ENCODE assay signal across 28 cellular contexts in genomic region chr5:33662721-33663435, GRCh38.
DNase-seq lines count a peak whose midpoint lies in the region; ATAC-seq and TF ChIP-seq lines count a peak whose summit lies in the region.
"Had no signal": no experiment of that assay in that cellular context is flagged by ENCODE, and none has a peak within 500 bp of the region (broad histone marks: within the 10 kb centered on the region; RNA-seq: fewer than 3 reads in every experiment).

No MANE protein-coding gene starts in this region.

- H3K4me3 ChIP-seq in IMR-90 (ENCODE audit: insufficient read depth, low read depth, low read length), result no peak overlapping the region
- H3K4me3 ChIP-seq in choroid plexus epithelial cell (ENCODE audit: low read depth, low read length), result no peak overlapping the region
- no peak overlapping the region for H3K4me3 ChIP-seq in skeletal muscle cell (ENCODE audit: low read depth, low read length)
- H3K4me3 ChIP-seq: cardiac muscle cell, esophagus squamous epithelium, spleen, suprapubic skin, uterus had no signal

- H4K91ac ChIP-seq in IMR-90 (ENCODE audit: insufficient read depth, low read depth, low read length), result no peak overlapping the region

- no peak overlapping the region for H3K18ac ChIP-seq in IMR-90 (ENCODE audit: low read depth, low read length)

- H3K4ac ChIP-seq in IMR-90 (ENCODE audit: low read depth, low read length), result no peak overlapping the region

- no peak overlapping the region for H2BK15ac ChIP-seq in IMR-90 (ENCODE audit: low read depth, low read length)

- DNase-seq in ELR (ENCODE audit: low read depth) (peak; percentile 82), IMR-90 (peak; percentile 76), choroid plexus epithelial cell (ENCODE audit: low read depth) (peak; percentile 45), skeletal muscle cell (ENCODE audit: low read depth) (peak; percentile 54), GM13977 (ENCODE audit: low spot score) (no peak)
- DNase-seq: activated CD4-positive, alpha-beta T cell treated with anti-CD3 and anti-CD28 coated beads for 4 hours; activated CD8-positive, alpha-beta memory T cell treated with anti-CD3 and anti-CD28 coated beads for 24 hours; activated naive CD4-positive, alpha-beta T cell; activated T-cell treated with anti-CD3 and anti-CD28 coated beads, Interleukin-2, amount 50 U/mL, for 4 hours; amniotic stem cell; CD4-positive, alpha-beta memory T cell; esophagus squamous epithelium; glutamatergic neuron; left cardiac atrium; NCI-H1092 treated with DMSO at 0.1 percent for 48 hours; NCI-H187 treated with DMSO at 0.1 percent for 48 hours; NCI-H2227 treated with DMSO at 0.1 percent for 48 hours; NCI-H748 treated with DMSO at 0.1 percent for 48 hours; nucleus accumbens; RPMI8226; spleen; stimulated activated CD4-positive, alpha-beta T cell treated with anti-CD3 and anti-CD28 coated beads, Interleukin-2, amount 100 ng/mL, for 48 hours; uterus had no signal

- H2BK20ac ChIP-seq in IMR-90 (ENCODE audit: low read depth, low read length), result no peak overlapping the region

- no peaks in the 10 kb centered on the region for H3K79me1 ChIP-seq in IMR-90 (ENCODE audit: low read depth in 1 of 2, low read length in 2 of 2)

- no peak overlapping the region for H2AFZ ChIP-seq in IMR-90 (replicated peaks; ENCODE audit: low read length, poor library complexity)

- no peaks in the 10 kb centered on the region for H4K20me1 ChIP-seq in IMR-90 (ENCODE audit: insufficient read depth, low read length)

- H3K23ac ChIP-seq in IMR-90 (ENCODE audit: low read depth, low read length), result no peak overlapping the region

- H3K9me3 ChIP-seq in IMR-90 (ENCODE audit: control insufficient read depth, insufficient read depth, low read length), result no peaks in the 10 kb centered on the region
- H3K9me3 ChIP-seq: esophagus squamous epithelium, spleen, suprapubic skin, uterus had no signal

- no peaks in the 10 kb centered on the region for H3K27me3 ChIP-seq in IMR-90 (ENCODE audit: control insufficient read depth, insufficient read depth, low read length)
- H3K27me3 ChIP-seq: cardiac muscle cell, esophagus squamous epithelium, spleen, suprapubic skin, uterus had no signal

- ATAC-seq in IMR-90 (ENCODE audit: low read depth) (peak; percentile 80), GM18505 (IDR thresholded peaks at IDR 0.05; ENCODE audit: unreplicated experiment) (no peak), HG03139 (IDR thresholded peaks at IDR 0.05; ENCODE audit: unreplicated experiment) (no peak)
- ATAC-seq: activated T-cell treated with anti-CD3 and anti-CD28 coated beads, Interleukin-2, amount 50 U/mL, for 4 hours; left cardiac atrium; stimulated activated effector memory CD8-positive, alpha-beta T cell treated with anti-CD3 and anti-CD28 coated beads, Interleukin-12 subunit alpha, Interleukin-12 subunit beta, amount 100 ng/mL, for 72 hours had no signal

- H4K5ac ChIP-seq in IMR-90 (ENCODE audit: low read depth, low read length), result no peak overlapping the region

- H3K56ac ChIP-seq in IMR-90 (ENCODE audit: extremely low read depth, insufficient read depth, low read length), result no peak overlapping the region

- POLR2A ChIA-PET in IMR-90 (lab: Charles Lee; ENCODE audit: unreplicated experiment), result interaction anchor here (0.5 kb wide), 1 partner anchor 114 kb away, joined by 3 read pairs; no protein-coding TSS in a partner anchor

- TF ChIP-seq CTCF in IMR-90 (conservative IDR thresholded peaks at IDR 0.05; ENCODE audit: low read depth, low read length) (no peak), choroid plexus epithelial cell (conservative IDR thresholded peaks at IDR 0.05; ENCODE audit: low read depth, low read length) (no peak), GM13977 (IDR thresholded peaks at IDR 0.05; ENCODE audit: extremely low read depth, insufficient read depth, missing control alignments) (no peak)

- dilution Hi-C loops in IMR-90 (cut with HindIII; ENCODE audit: low sequenced_read_pairs, unreplicated experiment), result no loop called here

- peaks cover 2% of the 10 kb centered on the region; the same call in 1 of the 2 replicates for H3K4me1 ChIP-seq in IMR-90 (ENCODE audit: control insufficient read depth, insufficient read depth, low read length)
- H3K4me1 ChIP-seq: esophagus squamous epithelium, spleen, suprapubic skin, uterus had no signal

- TF ChIP-seq POLR2A in IMR-90 (IDR thresholded peaks at IDR 0.05; ENCODE audit: low read depth, low read length) (no peak), GM18505 (IDR thresholded peaks at IDR 0.05; ENCODE audit: borderline replicate concordance, extremely low read depth, insufficient read depth, insufficient read length) (no peak)

- H3K14ac ChIP-seq in IMR-90 (replicated peaks; ENCODE audit: low read depth, low read length), result no peak overlapping the region

- intact Hi-C loops in IMR-90 (cut with micrococcal nuclease), result no loop called here

- peaks cover 3% of the 10 kb centered on the region; the same call in 1 of the 2 replicates for H3K9me1 ChIP-seq in IMR-90 (ENCODE audit: insufficient read depth, low read length)

- no peak overlapping the region for H4K8ac ChIP-seq in IMR-90 (ENCODE audit: low read depth in 2 of 2, low read length in 2 of 2)

- no CpG with 5 or more reads among the region's 8 CpGs for WGBS in IMR-90 (ENCODE audit: extremely low coverage in 2 of 2, insufficient read length in 1 of 2), 2 experiments

- CTCF ChIA-PET in IMR-90 (lab: Yijun Ruan, JAX), result no interaction called here

- no peak overlapping the region for H3K27ac ChIP-seq in IMR-90 (ENCODE audit: insufficient read depth, low read length)
- H3K27ac ChIP-seq: cardiac muscle cell, esophagus squamous epithelium, spleen, suprapubic skin, uterus had no signal

- BruUV-seq in IMR-90 (replicated peaks; lab: Mats Ljungman, UMichigan), result no TSS peak

- no peak for TF ChIP-seq RAD21 in IMR-90 (IDR thresholded peaks at IDR 0.05; ENCODE audit: low read length)

- no peak overlapping the region for H3K9ac ChIP-seq in IMR-90 (ENCODE audit: low read depth, low read length)

- H2BK120ac ChIP-seq in IMR-90 (ENCODE audit: low read depth, low read length), result no peak overlapping the region

- no peak overlapping the region for H2AK5ac ChIP-seq in IMR-90 (ENCODE audit: low read depth, low read length)

- in situ Hi-C loops in IMR-90 (cut with MboI; ENCODE audit: low sequenced_read_pairs) (no loop called here), GM13977 (cut with MboI; ENCODE audit: low pct_unique_long_range_greater_than_20kb, low sequenced_read_pairs, unreplicated experiment) (no loop called here)

- no peak overlapping the region; the same call in 1 of the 2 replicates for H3K4me2 ChIP-seq in IMR-90 (ENCODE audit: low read depth, low read length)

- no peak overlapping the region for H2AK9ac ChIP-seq in IMR-90 (replicated peaks; ENCODE audit: low read depth, low read length, poor library complexity)

- peaks cover 5% of the 10 kb centered on the region; the same call in 1 of the 2 replicates for H3K36me3 ChIP-seq in IMR-90 (ENCODE audit: control insufficient read depth, insufficient read depth, low read length)
- H3K36me3 ChIP-seq: esophagus squamous epithelium, spleen, suprapubic skin, uterus had no signal

- H2BK5ac ChIP-seq in IMR-90 (ENCODE audit: low read depth, low read length, poor library complexity, severe bottlenecking), result no peak overlapping the region

TF ChIP-seq in IMR-90, 13 proteins besides CTCF, POLR2A, EP300 and RAD21:
- TF ChIP-seq CHD1 (IDR thresholded peaks at IDR 0.05; ENCODE audit: low read depth, low read length) (no peak), MAZ (IDR thresholded peaks at IDR 0.05; ENCODE audit: borderline replicate concordance, low read depth, low read length) (no peak), CEBPB (IDR thresholded peaks at IDR 0.05; ENCODE audit: low read depth, low read length) (peak; percentile 15; the same call in 1 of the 2 replicates)
